Comparison of ENCODE assay signal across 1 cellular context in the genomic region with DNA sequence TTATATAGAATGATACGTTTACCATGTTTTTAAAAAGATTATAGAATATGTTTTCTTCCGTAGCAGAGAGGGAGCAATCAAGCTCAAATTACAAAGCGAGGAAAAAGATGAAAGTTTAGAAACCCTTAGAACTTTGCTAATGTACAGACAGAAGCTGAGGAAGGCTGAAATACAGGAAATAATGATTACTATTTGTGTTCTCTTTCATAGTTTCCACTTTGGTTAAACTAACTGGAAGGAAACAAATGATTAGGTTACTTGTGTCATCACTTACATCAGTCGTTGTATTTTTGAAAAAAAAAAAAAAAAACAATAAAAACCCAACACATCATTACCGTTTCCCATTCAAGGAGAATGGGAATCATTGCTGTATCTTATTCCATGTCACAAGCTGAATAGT.
TF ChIP-seq lines count a peak whose summit lies in the region.

No MANE protein-coding gene starts in this region.

TF ChIP-seq in SK-N-SH treated with all-trans-retinoic acid at 6 μM for 48 hours, 23 proteins besides CTCF, POLR2A, EP300 and RAD21 (continued from another document):
- TF ChIP-seq, protein P1, sequence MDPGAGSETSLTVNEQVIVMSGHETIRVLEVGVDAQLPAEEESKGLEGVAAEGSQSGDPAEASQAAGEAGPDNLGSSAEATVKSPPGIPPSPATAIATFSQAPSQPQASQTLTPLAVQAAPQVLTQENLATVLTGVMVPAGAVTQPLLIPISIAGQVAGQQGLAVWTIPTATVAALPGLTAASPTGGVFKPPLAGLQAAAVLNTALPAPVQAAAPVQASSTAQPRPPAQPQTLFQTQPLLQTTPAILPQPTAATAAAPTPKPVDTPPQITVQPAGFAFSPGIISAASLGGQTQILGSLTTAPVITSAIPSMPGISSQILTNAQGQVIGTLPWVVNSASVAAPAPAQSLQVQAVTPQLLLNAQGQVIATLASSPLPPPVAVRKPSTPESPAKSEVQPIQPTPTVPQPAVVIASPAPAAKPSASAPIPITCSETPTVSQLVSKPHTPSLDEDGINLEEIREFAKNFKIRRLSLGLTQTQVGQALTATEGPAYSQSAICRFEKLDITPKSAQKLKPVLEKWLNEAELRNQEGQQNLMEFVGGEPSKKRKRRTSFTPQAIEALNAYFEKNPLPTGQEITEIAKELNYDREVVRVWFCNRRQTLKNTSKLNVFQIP (CRISPR knock-in tag; IDR thresholded peaks at IDR 0.05; ENCODE audit: borderline replicate concordance, low read depth), result no peak
- no peak for TF ChIP-seq ZFP3 (CRISPR knock-in tag; IDR thresholded peaks at IDR 0.05)
- no peak for TF ChIP-seq ARNTL (CRISPR knock-in tag; IDR thresholded peaks at IDR 0.05; ENCODE audit: borderline replicate concordance, low read depth)
- TF ChIP-seq, protein P2, sequence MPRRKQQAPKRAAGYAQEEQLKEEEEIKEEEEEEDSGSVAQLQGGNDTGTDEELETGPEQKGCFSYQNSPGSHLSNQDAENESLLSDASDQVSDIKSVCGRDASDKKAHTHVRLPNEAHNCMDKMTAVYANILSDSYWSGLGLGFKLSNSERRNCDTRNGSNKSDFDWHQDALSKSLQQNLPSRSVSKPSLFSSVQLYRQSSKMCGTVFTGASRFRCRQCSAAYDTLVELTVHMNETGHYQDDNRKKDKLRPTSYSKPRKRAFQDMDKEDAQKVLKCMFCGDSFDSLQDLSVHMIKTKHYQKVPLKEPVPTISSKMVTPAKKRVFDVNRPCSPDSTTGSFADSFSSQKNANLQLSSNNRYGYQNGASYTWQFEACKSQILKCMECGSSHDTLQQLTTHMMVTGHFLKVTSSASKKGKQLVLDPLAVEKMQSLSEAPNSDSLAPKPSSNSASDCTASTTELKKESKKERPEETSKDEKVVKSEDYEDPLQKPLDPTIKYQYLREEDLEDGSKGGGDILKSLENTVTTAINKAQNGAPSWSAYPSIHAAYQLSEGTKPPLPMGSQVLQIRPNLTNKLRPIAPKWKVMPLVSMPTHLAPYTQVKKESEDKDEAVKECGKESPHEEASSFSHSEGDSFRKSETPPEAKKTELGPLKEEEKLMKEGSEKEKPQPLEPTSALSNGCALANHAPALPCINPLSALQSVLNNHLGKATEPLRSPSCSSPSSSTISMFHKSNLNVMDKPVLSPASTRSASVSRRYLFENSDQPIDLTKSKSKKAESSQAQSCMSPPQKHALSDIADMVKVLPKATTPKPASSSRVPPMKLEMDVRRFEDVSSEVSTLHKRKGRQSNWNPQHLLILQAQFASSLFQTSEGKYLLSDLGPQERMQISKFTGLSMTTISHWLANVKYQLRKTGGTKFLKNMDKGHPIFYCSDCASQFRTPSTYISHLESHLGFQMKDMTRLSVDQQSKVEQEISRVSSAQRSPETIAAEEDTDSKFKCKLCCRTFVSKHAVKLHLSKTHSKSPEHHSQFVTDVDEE (CRISPR knock-in tag; IDR thresholded peaks at IDR 0.05), result no peak
- TF ChIP-seq ZFP30 (CRISPR knock-in tag; IDR thresholded peaks at IDR 0.05), result no peak
